16 cellular contexts compared by ENCODE assay signal in genomic region chr13:43240278-43240677, GRCh38.
DNase-seq lines count a peak whose midpoint lies in the region; ATAC-seq and TF ChIP-seq lines count a peak whose summit lies in the region.
"Had no signal": no experiment of that assay in that cellular context is flagged by ENCODE, and none has a peak within 500 bp of the region (broad histone marks: within the 10 kb centered on the region; RNA-seq: fewer than 3 reads in every experiment).

No MANE protein-coding gene starts in this region.

- no peaks in the 10 kb centered on the region for H3K9me3 ChIP-seq in Peyer's patch

- H3K4me1 Mint-ChIP-seq in stimulated activated effector memory CD8-positive, alpha-beta T cell treated with anti-CD3 and anti-CD28 coated beads, Interleukin-12 subunit alpha, Interleukin-12 subunit beta, amount 100 ng/mL, for 72 hours, result no peaks in the 10 kb centered on the region

- peak; percentile 73 for DNase-seq in GM12865 (ENCODE audit: low read depth)
- no peak for DNase-seq in Peyer's patch
- DNase-seq in islet precursor cell, result no peak
- no peak for DNase-seq in NK-92 (lab: John Stamatoyannopoulos, UW; ENCODE audit: unreplicated experiment)
- no peak for DNase-seq in stimulated activated effector memory CD8-positive, alpha-beta T cell treated with anti-CD3 and anti-CD28 coated beads, Interleukin-12 subunit alpha, Interleukin-12 subunit beta, amount 100 ng/mL, for 72 hours (ENCODE audit: low spot score in 2 of 2)
- DNase-seq: activated CD4-positive, CD25-positive, alpha-beta regulatory T cell treated with anti-CD3 and anti-CD28 coated beads, Interleukin-2, amount 50 U/mL, for 72 hours; activated T-cell treated with anti-CD3 and anti-CD28 coated beads, Interleukin-2, amount 50 U/mL, for 48 hours; DMS53; effector memory CD4-positive, alpha-beta T cell; left cardiac atrium; NCI-H774; nephron progenitor cell had no signal

- no peak overlapping the region for H3K4me3 Mint-ChIP-seq in stimulated activated effector memory CD8-positive, alpha-beta T cell treated with anti-CD3 and anti-CD28 coated beads, Interleukin-12 subunit alpha, Interleukin-12 subunit beta, amount 100 ng/mL, for 72 hours
- H3K4me3 Mint-ChIP-seq: nephron progenitor cell had no signal

- no peak overlapping the region for H3K4me3 ChIP-seq in GM12865 (ENCODE audit: low read depth, low read length)
- H3K4me3 ChIP-seq in Peyer's patch, result no peak overlapping the region
- H3K4me3 ChIP-seq: skin epidermis had no signal

- ATAC-seq in GM19328 (IDR thresholded peaks at IDR 0.05; ENCODE audit: unreplicated experiment) (peak; percentile 89), HG02642 (IDR thresholded peaks at IDR 0.05; ENCODE audit: poor library complexity, unreplicated experiment) (peak; percentile 80), HG03521 (IDR thresholded peaks at IDR 0.05; ENCODE audit: unreplicated experiment) (peak; percentile 64)
- ATAC-seq in stimulated activated effector memory CD8-positive, alpha-beta T cell treated with anti-CD3 and anti-CD28 coated beads, Interleukin-12 subunit alpha, Interleukin-12 subunit beta, amount 100 ng/mL, for 72 hours, result no peak
- ATAC-seq: left cardiac atrium had no signal

- no peak overlapping the region for H3K27ac ChIP-seq in Peyer's patch
- H3K27ac ChIP-seq: skin epidermis had no signal

- TF ChIP-seq CTCF in GM12865 (IDR thresholded peaks at IDR 0.05; ENCODE audit: insufficient read depth, low read depth, low read length, missing control alignments), result no peak
- no peak for TF ChIP-seq CTCF in Peyer's patch (IDR thresholded peaks at IDR 0.05)

- no peaks in the 10 kb centered on the region for H3K36me3 ChIP-seq in Peyer's patch

- no peaks in the 10 kb centered on the region for H3K36me3 Mint-ChIP-seq in stimulated activated effector memory CD8-positive, alpha-beta T cell treated with anti-CD3 and anti-CD28 coated beads, Interleukin-12 subunit alpha, Interleukin-12 subunit beta, amount 100 ng/mL, for 72 hours

- no peaks in the 10 kb centered on the region for H3K9me3 Mint-ChIP-seq in stimulated activated effector memory CD8-positive, alpha-beta T cell treated with anti-CD3 and anti-CD28 coated beads, Interleukin-12 subunit alpha, Interleukin-12 subunit beta, amount 100 ng/mL, for 72 hours
- H3K9me3 Mint-ChIP-seq: nephron progenitor cell had no signal

- no peaks in the 10 kb centered on the region for H3K27me3 ChIP-seq in Peyer's patch

- H3K4me1 ChIP-seq in Peyer's patch, result no peaks in the 10 kb centered on the region

- TF ChIP-seq POLR2A in Peyer's patch (IDR thresholded peaks at IDR 0.05), result no peak

- no peak overlapping the region for H3K27ac Mint-ChIP-seq in stimulated activated effector memory CD8-positive, alpha-beta T cell treated with anti-CD3 and anti-CD28 coated beads, Interleukin-12 subunit alpha, Interleukin-12 subunit beta, amount 100 ng/mL, for 72 hours
- H3K27ac Mint-ChIP-seq: nephron progenitor cell had no signal
